In genomic region chr11:112513417-112513816, GRCh38 we compare ENCODE assay signal across 19 cellular contexts.
"Had no signal": no experiment of that assay in that cellular context is flagged by ENCODE, and none has a peak within 500 bp of the region (broad histone marks: within the 10 kb centered on the region; RNA-seq: fewer than 3 reads in every experiment).

No MANE protein-coding gene starts in this region.

- H3K4me3 Mint-ChIP-seq: naive thymus-derived CD4-positive, alpha-beta T cell; neural crest cell; stimulated activated effector memory CD8-positive, alpha-beta T cell treated with anti-CD3 and anti-CD28 coated beads, Interleukin-12 subunit alpha, Interleukin-12 subunit beta, amount 100 ng/mL, for 72 hours; stimulated activated naive CD8-positive, alpha-beta T cell treated with anti-CD3 and anti-CD28 coated beads, Interleukin-15, Interleukin-2, amounts not matched to agents 100 ng/mL and 50 ng/mL, for 24 hours had no signal

- H3K36me3 Mint-ChIP-seq: stimulated activated effector memory CD8-positive, alpha-beta T cell treated with anti-CD3 and anti-CD28 coated beads, Interleukin-12 subunit alpha, Interleukin-12 subunit beta, amount 100 ng/mL, for 72 hours had no signal

- H3K27ac Mint-ChIP-seq: naive thymus-derived CD4-positive, alpha-beta T cell; stimulated activated effector memory CD8-positive, alpha-beta T cell treated with anti-CD3 and anti-CD28 coated beads, Interleukin-12 subunit alpha, Interleukin-12 subunit beta, amount 100 ng/mL, for 72 hours; stimulated activated naive CD8-positive, alpha-beta T cell treated with anti-CD3 and anti-CD28 coated beads, Interleukin-15, Interleukin-2, amounts not matched to agents 100 ng/mL and 50 ng/mL, for 24 hours had no signal

- ATAC-seq: esophagus mucosa; gastrocnemius medialis; heart right ventricle; left lobe of liver; psoas muscle; right lobe of liver; stimulated activated effector memory CD8-positive, alpha-beta T cell treated with anti-CD3 and anti-CD28 coated beads, Interleukin-12 subunit alpha, Interleukin-12 subunit beta, amount 100 ng/mL, for 72 hours had no signal

- H3K36me3 ChIP-seq: gastrocnemius medialis, heart right ventricle, ovary, right lobe of liver, thoracic aorta, transverse colon had no signal

- H3K4me3 ChIP-seq: coronary artery, gastrocnemius medialis, heart right ventricle, ovary, psoas muscle, right lobe of liver, thoracic aorta, transverse colon had no signal

- H3K27ac ChIP-seq: coronary artery, gastrocnemius medialis, heart right ventricle, ovary, psoas muscle, right lobe of liver, thoracic aorta, transverse colon had no signal

- H3K4me1 ChIP-seq: gastrocnemius medialis, heart right ventricle, psoas muscle, right lobe of liver, transverse colon had no signal

- H3K9me3 ChIP-seq: gastrocnemius medialis, heart right ventricle, ovary, psoas muscle, right lobe of liver, thoracic aorta, transverse colon had no signal

- DNase-seq: effector CD4-positive, alpha-beta T cell; gastrocnemius medialis; heart right ventricle; islet precursor cell; mammary epithelial cell; naive thymus-derived CD4-positive, alpha-beta T cell; ovary; psoas muscle; right lobe of liver; stimulated activated CD4-positive, alpha-beta T cell treated with anti-CD3 and anti-CD28 coated beads, Interleukin-4, amount 100 ng/mL, for 1 hour; stimulated activated CD8-positive, alpha-beta memory T cell treated with anti-CD3 and anti-CD28 coated beads, Interleukin-4, amount 100 ng/mL, for 48 hours; transverse colon had no signal

- H3K27me3 ChIP-seq: gastrocnemius medialis, ovary, right lobe of liver, transverse colon had no signal

- H3K9me3 Mint-ChIP-seq: neural crest cell; stimulated activated effector memory CD8-positive, alpha-beta T cell treated with anti-CD3 and anti-CD28 coated beads, Interleukin-12 subunit alpha, Interleukin-12 subunit beta, amount 100 ng/mL, for 72 hours; stimulated activated naive CD8-positive, alpha-beta T cell treated with anti-CD3 and anti-CD28 coated beads, Interleukin-15, Interleukin-2, amounts not matched to agents 100 ng/mL and 50 ng/mL, for 24 hours had no signal

- H3K4me1 Mint-ChIP-seq: stimulated activated effector memory CD8-positive, alpha-beta T cell treated with anti-CD3 and anti-CD28 coated beads, Interleukin-12 subunit alpha, Interleukin-12 subunit beta, amount 100 ng/mL, for 72 hours had no signal
